ENCODE assay signal across 8 cellular contexts in genomic region chr17:49677134-49677932, GRCh38. TPM values are rescaled to one million over a fixed set of nuclear protein-coding genes. Genes with fewer than 3 reads are reported as not detected.
DNase-seq lines count a peak whose midpoint lies in the region; ATAC-seq and TF ChIP-seq lines count a peak whose summit lies in the region.

No MANE protein-coding gene starts in this region.

- TF ChIP-seq CTCF in PC-3 (conservative IDR thresholded peaks at IDR 0.05; ENCODE audit: low read depth, low read length), result no peak

- peak overlapping the region; percentile 89 for H2AFZ ChIP-seq in PC-3 (ENCODE audit: low read length)

- no peaks in the 10 kb centered on the region for H3K9me2 ChIP-seq in PC-3 (replicated peaks; ENCODE audit: low read length)

- H3K27ac Mint-ChIP-seq in activated T-cell treated with anti-CD3 and anti-CD28 coated beads, Interleukin-2, amount 50 U/mL, for 24 hours, result peak overlapping the region; percentile 99

- H3K9me3 Mint-ChIP-seq in activated T-cell treated with anti-CD3 and anti-CD28 coated beads, Interleukin-2, amount 50 U/mL, for 24 hours, result peaks cover 4% of the 10 kb centered on the region

- H3K27me3 Mint-ChIP-seq in activated T-cell treated with anti-CD3 and anti-CD28 coated beads, Interleukin-2, amount 50 U/mL, for 24 hours, result no peaks in the 10 kb centered on the region

- CTCF ChIA-PET in PC-3 (lab: Charles Lee), result interaction anchor here (0.6 to 0.7 kb wide), 5 partner anchors 30 to 379 kb away, joined by 6 to 14 read pairs (median 10); partner anchors contain the start of genes FAM117A, ITGA3 and SLC35B1

- H3K36me3 Mint-ChIP-seq in activated T-cell treated with anti-CD3 and anti-CD28 coated beads, Interleukin-2, amount 50 U/mL, for 24 hours (ENCODE audit: low read depth), result peaks cover 41% of the 10 kb centered on the region

- H3K4me1 Mint-ChIP-seq in activated T-cell treated with anti-CD3 and anti-CD28 coated beads, Interleukin-2, amount 50 U/mL, for 24 hours (ENCODE audit: low read depth), result peaks cover 44% of the 10 kb centered on the region

- H3K4me3 ChIP-seq in Jurkat, Clone E6-1 (ENCODE audit: low read length), result peak overlapping the region; percentile 77
- peak overlapping the region; percentile 90 for H3K4me3 ChIP-seq in PC-3 (ENCODE audit: low read length)
- peak overlapping the region; percentile 96 for H3K4me3 ChIP-seq in mucosa of stomach (ENCODE audit: low read length)

- POLR2A ChIA-PET in PC-3 (lab: Charles Lee; ENCODE audit: unreplicated experiment), result interaction anchor here (0.6 to 0.8 kb wide), 4 partner anchors 23 to 262 kb away, joined by 4 to 21 read pairs (median 12); partner anchors contain the start of gene PHB1

- peak overlapping the region; percentile 99 for H3K4me2 ChIP-seq in PC-3 (ENCODE audit: low read length)

- BruUV-seq in PC-3 (replicated peaks; lab: Mats Ljungman, UMichigan), result TSS peak; percentile 47

- intact Hi-C loops in PC-3 (cut with micrococcal nuclease), result loop anchor here (5.0 kb wide), 1 partner anchor 40 kb away; no protein-coding TSS in a partner anchor

- peaks cover 24% of the 10 kb centered on the region for H3K4me1 ChIP-seq in PC-3 (ENCODE audit: insufficient read depth, low read length)
- peaks cover 17% of the 10 kb centered on the region for H3K4me1 ChIP-seq in mucosa of stomach (ENCODE audit: control insufficient read depth, insufficient read depth, low read length)

- DNase-seq in CMK (ENCODE audit: low read depth) (peak; percentile 89), PC-3 (peak; percentile 98)
- DNase-seq in Jurkat, Clone E6-1 (ENCODE audit: low read depth, low spot score), result peak; percentile 91
- DNase-seq in activated T-cell treated with anti-CD3 and anti-CD28 coated beads, Interleukin-2, amount 50 U/mL, for 24 hours, result peak; percentile 96
- DNase-seq in stimulated activated CD8-positive, alpha-beta memory T cell treated with anti-CD3 and anti-CD28 coated beads, Interleukin-4, amount 100 ng/mL, for 4 hours (ENCODE audit: low read depth in 2 of 2, low spot score in 1 of 2), result peak; percentile 93

- ATAC-seq in GM21423 (IDR thresholded peaks at IDR 0.05; ENCODE audit: unreplicated experiment) (peak; percentile 55), PC-3 (peak; percentile 72), esophagus mucosa (peak; percentile 73)

- no peaks in the 10 kb centered on the region for H3K27me3 ChIP-seq in PC-3 (ENCODE audit: low read length)
- no peaks in the 10 kb centered on the region for H3K27me3 ChIP-seq in mucosa of stomach (ENCODE audit: control insufficient read depth, insufficient read depth, low read length)

- H3K9ac ChIP-seq in PC-3 (ENCODE audit: low read length) (peak overlapping the region; percentile 91), mucosa of stomach (ENCODE audit: low read length) (peak overlapping the region; percentile 94)

- H3K9me3 ChIP-seq in PC-3 (ENCODE audit: low read length) (no peaks in the 10 kb centered on the region), mucosa of stomach (ENCODE audit: control insufficient read depth, low read length) (no peaks in the 10 kb centered on the region)

- peak overlapping the region; percentile 98 for H3K4me3 Mint-ChIP-seq in activated T-cell treated with anti-CD3 and anti-CD28 coated beads, Interleukin-2, amount 50 U/mL, for 24 hours

- peaks cover 47% of the 10 kb centered on the region for H3K79me2 ChIP-seq in PC-3 (ENCODE audit: low read length)

- peak overlapping the region; percentile 71 for H3K27ac ChIP-seq in PC-3 (ENCODE audit: low read length)

- H4K20me1 ChIP-seq in PC-3 (ENCODE audit: low read length), result 0 out of 2 replicates have a peak, but pooled peaks cover 9% of the 10 kb centered on the region

- H3F3A ChIP-seq in PC-3 (ENCODE audit: low read length, unreplicated experiment), result no peaks in the 10 kb centered on the region

- H3K36me3 ChIP-seq in PC-3 (ENCODE audit: low read depth, low read length), result peaks cover 11% of the 10 kb centered on the region; the same call in 1 of the 2 replicates
- H3K36me3 ChIP-seq in mucosa of stomach (ENCODE audit: control insufficient read depth, insufficient read depth, low read length), result no peaks in the 10 kb centered on the region

RNA-seq across cellular contexts. Expression of gene SPOP, which starts 0.6 kb away (rescaled TPM):
- polyA plus RNA-seq in Jurkat, Clone E6-1 (2012; ENCODE audit: insufficient read depth, insufficient read length), result 50.8 TPM
- total RNA-seq in PC-3 (2014; rRNA removed) (52.9 and 54.7 TPM in 2 replicates), esophagus mucosa (27.9 TPM)

RNA-seq across cellular contexts. Expression of gene SLC35B1, which starts 30.4 kb away (rescaled TPM):
- 95.8 TPM for polyA plus RNA-seq in Jurkat, Clone E6-1 (2012; ENCODE audit: insufficient read depth, insufficient read length)
- total RNA-seq in PC-3 (2014; rRNA removed) (199 and 211 TPM in 2 replicates), esophagus mucosa (37.2 TPM)

Comparison
In these comparisons a context has a peak if more than half of its experiments do, and no peak if none do; other contexts are left out.
1. Peak in every context shown above with its lines: DNase-seq, ATAC-seq, H3K4me3 ChIP-seq and H3K27ac ChIP-seq.